ENCODE assay signal across 1 cellular context in genomic region chr1:211577826-211578639, GRCh38.
A peak's percentile ranks its signal among the peaks of the same experiment; 100 is the strongest.
TF ChIP-seq lines count a peak whose summit lies in the region.

No MANE protein-coding gene starts in this region.

TF ChIP-seq in H1, 55 proteins besides CTCF, POLR2A, EP300 and RAD21 (continued from another document):
- TF ChIP-seq BACH1 (IDR thresholded peaks at IDR 0.05; ENCODE audit: low read length) (no peak), RNF2 (IDR thresholded peaks at IDR 0.05; ENCODE audit: borderline replicate concordance, low read depth, low read length, missing control alignments, poor library complexity, severe bottlenecking) (peak; percentile 10), CHD7 (IDR thresholded peaks at IDR 0.05; ENCODE audit: insufficient replicate concordance, low read length) (no peak), POLR2AphosphoS5 (IDR thresholded peaks at IDR 0.05; ENCODE audit: low read depth, low read length) (no peak; the same call in 1 of the 2 replicates), RXRA (IDR thresholded peaks at IDR 0.05; ENCODE audit: insufficient read depth, low read depth, low read length) (0 out of 2 replicates have a peak, but pooled peaks have one; percentile 52), JUND (IDR thresholded peaks at IDR 0.05; ENCODE audit: low read length) (0 out of 2 replicates have a peak, but pooled peaks have one; percentile 45), CTBP2 (IDR thresholded peaks at IDR 0.05; ENCODE audit: borderline replicate concordance, insufficient read depth, insufficient read length, low read length) (peak; percentile 89), KDM5A (IDR thresholded peaks at IDR 0.05; ENCODE audit: low read length) (no peak), CHD1 (IDR thresholded peaks at IDR 0.05; ENCODE audit: low read depth, low read length) (no peak), CBX8 (IDR thresholded peaks at IDR 0.05; ENCODE audit: borderline replicate concordance, low read depth, low read length) (no peak), TEAD4 (IDR thresholded peaks at IDR 0.05; ENCODE audit: low read depth, low read length) (0 out of 2 replicates have a peak, but pooled peaks have one; percentile 2), SP4 (IDR thresholded peaks at IDR 0.05; ENCODE audit: low read length) (0 out of 2 replicates have a peak, but pooled peaks have one; percentile 32), PHF8 (conservative IDR thresholded peaks at IDR 0.05; ENCODE audit: low read depth, low read length) (0 out of 2 replicates have a peak, but pooled peaks have one; percentile 37), CREB1 (IDR thresholded peaks at IDR 0.05) (peak; percentile 29; the same call in 1 of the 2 replicates), NANOG (IDR thresholded peaks at IDR 0.05; ENCODE audit: insufficient read depth, low read depth, low read length, poor library complexity, severe bottlenecking) (no peak), TBP (IDR thresholded peaks at IDR 0.05; ENCODE audit: low read depth, low read length) (0 out of 2 replicates have a peak, but pooled peaks have one; percentile 40), POU5F1 (IDR thresholded peaks at IDR 0.05; ENCODE audit: low read depth, low read length) (no peak), SP1 (IDR thresholded peaks at IDR 0.05; ENCODE audit: low read depth, low read length) (no peak), KDM4A (IDR thresholded peaks at IDR 0.05; ENCODE audit: low read depth, low read length, severe bottlenecking) (peak; percentile 81), TAF1 (IDR thresholded peaks at IDR 0.05; ENCODE audit: low read depth, low read length) (peak; percentile 63), YY1 (IDR thresholded peaks at IDR 0.05; ENCODE audit: low read depth, low read length) (peak; percentile 15; the same call in 1 of the 2 replicates), RBBP5 (IDR thresholded peaks at IDR 0.05; ENCODE audit: borderline replicate concordance, low read depth, low read length) (peak; percentile 92)
